ENCODE assay signal across 1 cellular context in the genomic region with DNA sequence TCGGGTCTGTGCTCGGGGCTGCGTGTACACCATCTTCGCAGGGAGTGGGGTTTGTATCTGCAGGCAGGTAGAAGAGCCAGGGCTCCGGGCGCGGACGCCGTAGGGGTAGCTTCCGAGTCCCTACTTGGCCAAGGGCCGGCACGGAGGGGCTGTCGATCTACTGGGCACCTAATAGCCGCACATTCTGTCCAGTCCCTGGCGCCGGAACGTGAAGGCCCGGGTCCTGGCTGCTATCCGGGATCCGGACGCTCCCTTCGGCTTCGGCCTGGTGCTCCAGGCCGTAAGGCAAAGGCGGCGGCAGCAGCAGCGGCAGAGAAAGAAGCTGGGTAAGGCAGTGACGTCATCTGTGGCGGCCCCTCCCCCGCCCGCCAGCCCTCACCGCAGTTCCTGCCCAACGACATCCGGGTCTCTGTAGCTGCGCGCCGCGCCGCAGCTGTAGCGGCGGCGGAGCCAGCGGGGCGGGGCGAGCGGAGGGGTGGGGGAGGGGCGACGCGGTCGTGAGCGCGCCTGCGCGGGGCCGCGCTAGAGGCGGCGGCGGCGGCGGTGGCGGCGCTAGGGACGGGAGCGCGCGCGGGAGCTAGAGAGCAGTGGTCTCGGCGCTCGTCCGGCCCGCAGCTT.
TF ChIP-seq lines count a peak whose summit lies in the region.

A gene (plus strand): TSS at position 525 of the 618 bp plus-strand sequence. CDS start 33,483 bp downstream, outside the sequence.

TF ChIP-seq in GM12878, 131 proteins besides CTCF, POLR2A, EP300 and RAD21 (continued from another document and continues in another):
- TF ChIP-seq, protein P1, sequence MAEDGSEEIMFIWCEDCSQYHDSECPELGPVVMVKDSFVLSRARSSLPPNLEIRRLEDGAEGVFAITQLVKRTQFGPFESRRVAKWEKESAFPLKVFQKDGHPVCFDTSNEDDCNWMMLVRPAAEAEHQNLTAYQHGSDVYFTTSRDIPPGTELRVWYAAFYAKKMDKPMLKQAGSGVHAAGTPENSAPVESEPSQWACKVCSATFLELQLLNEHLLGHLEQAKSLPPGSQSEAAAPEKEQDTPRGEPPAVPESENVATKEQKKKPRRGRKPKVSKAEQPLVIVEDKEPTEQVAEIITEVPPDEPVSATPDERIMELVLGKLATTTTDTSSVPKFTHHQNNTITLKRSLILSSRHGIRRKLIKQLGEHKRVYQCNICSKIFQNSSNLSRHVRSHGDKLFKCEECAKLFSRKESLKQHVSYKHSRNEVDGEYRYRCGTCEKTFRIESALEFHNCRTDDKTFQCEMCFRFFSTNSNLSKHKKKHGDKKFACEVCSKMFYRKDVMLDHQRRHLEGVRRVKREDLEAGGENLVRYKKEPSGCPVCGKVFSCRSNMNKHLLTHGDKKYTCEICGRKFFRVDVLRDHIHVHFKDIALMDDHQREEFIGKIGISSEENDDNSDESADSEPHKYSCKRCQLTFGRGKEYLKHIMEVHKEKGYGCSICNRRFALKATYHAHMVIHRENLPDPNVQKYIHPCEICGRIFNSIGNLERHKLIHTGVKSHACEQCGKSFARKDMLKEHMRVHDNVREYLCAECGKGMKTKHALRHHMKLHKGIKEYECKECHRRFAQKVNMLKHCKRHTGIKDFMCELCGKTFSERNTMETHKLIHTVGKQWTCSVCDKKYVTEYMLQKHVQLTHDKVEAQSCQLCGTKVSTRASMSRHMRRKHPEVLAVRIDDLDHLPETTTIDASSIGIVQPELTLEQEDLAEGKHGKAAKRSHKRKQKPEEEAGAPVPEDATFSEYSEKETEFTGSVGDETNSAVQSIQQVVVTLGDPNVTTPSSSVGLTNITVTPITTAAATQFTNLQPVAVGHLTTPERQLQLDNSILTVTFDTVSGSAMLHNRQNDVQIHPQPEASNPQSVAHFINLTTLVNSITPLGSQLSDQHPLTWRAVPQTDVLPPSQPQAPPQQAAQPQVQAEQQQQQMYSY (CRISPR knock-in tag; IDR thresholded peaks at IDR 0.05): peak; percentile 74; the same call in 1 of the 2 replicates
- TF ChIP-seq TBL1XR1 (IDR thresholded peaks at IDR 0.05; ENCODE audit: low read depth, low read length) (peak; percentile 57; the same call in 1 of the 2 replicates), PAX5 (IDR thresholded peaks at IDR 0.05; ENCODE audit: borderline replicate concordance, low read depth, low read length) (0 out of 2 replicates have a peak, but pooled peaks have one; percentile 18), SREBF1 (IDR thresholded peaks at IDR 0.05; ENCODE audit: low read length) (peak; percentile 25; the same call in 1 of the 2 replicates), ETV6 (conservative IDR thresholded peaks at IDR 0.05 in 1 of 2, IDR thresholded peaks at IDR 0.05 in 1 of 2; ENCODE audit: borderline replicate concordance in 1 of 2, low read depth in 1 of 2) (0 out of 4 replicates have a peak, but pooled peaks of 1 of the 2 experiments have one; percentile 20), BACH1 (IDR thresholded peaks at IDR 0.05; ENCODE audit: borderline replicate concordance) (peak; percentile 82), HCFC1 (IDR thresholded peaks at IDR 0.05; ENCODE audit: low read length) (peak; percentile 33; the same call in 1 of the 2 replicates), MEF2A (IDR thresholded peaks at IDR 0.05; ENCODE audit: insufficient read depth, low read depth, low read length) (0 out of 2 replicates have a peak, but pooled peaks have one; percentile 56), GATAD2B (conservative IDR thresholded peaks at IDR 0.05; ENCODE audit: low read depth) (peak; percentile 41; the same call in 1 of the 2 replicates), TAF1 (IDR thresholded peaks at IDR 0.05; ENCODE audit: borderline replicate concordance, low read depth, low read length) (peak; percentile 58; the same call in 1 of the 2 replicates), NFIC (IDR thresholded peaks at IDR 0.05; ENCODE audit: low read depth, low read length) (no peak), TCF3 (IDR thresholded peaks at IDR 0.05; ENCODE audit: borderline replicate concordance, insufficient read depth, low read depth, low read length) (no peak), NR2F1 (conservative IDR thresholded peaks at IDR 0.05) (no peak; the same call in 1 of the 2 replicates), CBX5 (IDR thresholded peaks at IDR 0.05; ENCODE audit: low read depth) (0 out of 2 replicates have a peak, but pooled peaks have one; percentile 75), CHD1 (IDR thresholded peaks at IDR 0.05; ENCODE audit: low read depth, low read length) (peak; percentile 87; the same call in 1 of the 2 replicates), TARDBP (IDR thresholded peaks at IDR 0.05; ENCODE audit: borderline replicate concordance) (peak; percentile 49; the same call in 1 of the 2 replicates), IKZF2 (IDR thresholded peaks at IDR 0.05) (no peak), FOXM1 (IDR thresholded peaks at IDR 0.05; ENCODE audit: low read depth, low read length) (no peak), SUZ12 (IDR thresholded peaks at IDR 0.05; ENCODE audit: unreplicated experiment) (no peak), ATF7 (IDR thresholded peaks at IDR 0.05; ENCODE audit: low read depth) (peak; percentile 99), TCF12 (IDR thresholded peaks at IDR 0.05; ENCODE audit: low read depth, low read length) (peak; percentile 87), ZNF207 (IDR thresholded peaks at IDR 0.05; ENCODE audit: borderline replicate concordance) (peak; percentile 87), CHD4 (IDR thresholded peaks at IDR 0.05) (no peak), RFX5 (IDR thresholded peaks at IDR 0.05; ENCODE audit: low read depth, low read length) (peak; percentile 61), DPF2 (IDR thresholded peaks at IDR 0.05) (peak; percentile 73; the same call in 1 of the 2 replicates), ZNF217 (IDR thresholded peaks at IDR 0.05) (no peak), CBFB (IDR thresholded peaks at IDR 0.05; ENCODE audit: low read depth) (peak; percentile 75; the same call in 1 of the 2 replicates), EGR1 (IDR thresholded peaks at IDR 0.05; ENCODE audit: borderline replicate concordance in 1 of 2, low read depth in 2 of 2, low read length in 2 of 2) (peak in 1 of 2 experiments; percentile 54; a peak in 1 of 3 replicates)
- TF ChIP-seq, protein P2, sequence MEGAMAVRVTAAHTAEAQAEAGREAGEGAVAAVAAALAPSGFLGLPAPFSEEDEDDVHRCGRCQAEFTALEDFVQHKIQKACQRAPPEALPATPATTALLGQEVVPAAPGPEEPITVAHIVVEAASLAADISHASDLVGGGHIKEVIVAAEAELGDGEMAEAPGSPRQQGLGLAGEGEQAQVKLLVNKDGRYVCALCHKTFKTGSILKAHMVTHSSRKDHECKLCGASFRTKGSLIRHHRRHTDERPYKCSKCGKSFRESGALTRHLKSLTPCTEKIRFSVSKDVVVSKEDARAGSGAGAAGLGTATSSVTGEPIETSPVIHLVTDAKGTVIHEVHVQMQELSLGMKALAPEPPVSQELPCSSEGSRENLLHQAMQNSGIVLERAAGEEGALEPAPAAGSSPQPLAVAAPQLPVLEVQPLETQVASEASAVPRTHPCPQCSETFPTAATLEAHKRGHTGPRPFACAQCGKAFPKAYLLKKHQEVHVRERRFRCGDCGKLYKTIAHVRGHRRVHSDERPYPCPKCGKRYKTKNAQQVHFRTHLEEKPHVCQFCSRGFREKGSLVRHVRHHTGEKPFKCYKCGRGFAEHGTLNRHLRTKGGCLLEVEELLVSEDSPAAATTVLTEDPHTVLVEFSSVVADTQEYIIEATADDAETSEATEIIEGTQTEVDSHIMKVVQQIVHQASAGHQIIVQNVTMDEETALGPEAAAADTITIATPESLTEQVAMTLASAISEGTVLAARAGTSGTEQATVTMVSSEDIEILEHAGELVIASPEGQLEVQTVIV (IDR thresholded peaks at IDR 0.05; ENCODE audit: borderline replicate concordance, partially characterized antibody): peak; percentile 92
- TF ChIP-seq, protein P3, sequence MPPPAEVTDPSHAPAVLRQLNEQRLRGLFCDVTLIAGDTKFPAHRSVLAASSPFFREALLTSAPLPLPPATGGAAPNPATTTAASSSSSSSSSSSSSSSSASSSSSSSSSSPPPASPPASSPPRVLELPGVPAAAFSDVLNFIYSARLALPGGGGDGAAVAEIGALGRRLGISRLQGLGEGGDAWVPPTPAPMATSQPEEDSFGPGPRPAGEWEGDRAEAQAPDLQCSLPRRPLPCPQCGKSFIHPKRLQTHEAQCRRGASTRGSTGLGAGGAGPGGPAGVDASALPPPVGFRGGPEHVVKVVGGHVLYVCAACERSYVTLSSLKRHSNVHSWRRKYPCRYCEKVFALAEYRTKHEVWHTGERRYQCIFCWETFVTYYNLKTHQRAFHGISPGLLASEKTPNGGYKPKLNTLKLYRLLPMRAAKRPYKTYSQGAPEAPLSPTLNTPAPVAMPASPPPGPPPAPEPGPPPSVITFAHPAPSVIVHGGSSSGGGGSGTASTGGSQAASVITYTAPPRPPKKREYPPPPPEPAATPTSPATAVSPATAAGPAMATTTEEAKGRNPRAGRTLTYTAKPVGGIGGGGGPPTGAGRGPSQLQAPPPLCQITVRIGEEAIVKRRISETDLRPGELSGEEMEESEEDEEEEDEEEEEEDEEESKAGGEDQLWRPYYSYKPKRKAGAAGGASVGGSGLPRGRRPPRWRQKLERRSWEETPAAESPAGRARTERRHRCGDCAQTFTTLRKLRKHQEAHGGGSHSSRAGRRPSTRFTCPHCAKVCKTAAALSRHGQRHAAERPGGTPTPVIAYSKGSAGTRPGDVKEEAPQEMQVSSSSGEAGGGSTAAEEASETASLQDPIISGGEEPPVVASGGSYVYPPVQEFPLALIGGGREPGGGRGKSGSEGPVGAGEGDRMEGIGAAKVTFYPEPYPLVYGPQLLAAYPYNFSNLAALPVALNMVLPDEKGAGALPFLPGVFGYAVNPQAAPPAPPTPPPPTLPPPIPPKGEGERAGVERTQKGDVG (CRISPR knock-in tag; IDR thresholded peaks at IDR 0.05): peak; percentile 16; the same call in 1 of the 2 replicates
- TF ChIP-seq, protein P4, sequence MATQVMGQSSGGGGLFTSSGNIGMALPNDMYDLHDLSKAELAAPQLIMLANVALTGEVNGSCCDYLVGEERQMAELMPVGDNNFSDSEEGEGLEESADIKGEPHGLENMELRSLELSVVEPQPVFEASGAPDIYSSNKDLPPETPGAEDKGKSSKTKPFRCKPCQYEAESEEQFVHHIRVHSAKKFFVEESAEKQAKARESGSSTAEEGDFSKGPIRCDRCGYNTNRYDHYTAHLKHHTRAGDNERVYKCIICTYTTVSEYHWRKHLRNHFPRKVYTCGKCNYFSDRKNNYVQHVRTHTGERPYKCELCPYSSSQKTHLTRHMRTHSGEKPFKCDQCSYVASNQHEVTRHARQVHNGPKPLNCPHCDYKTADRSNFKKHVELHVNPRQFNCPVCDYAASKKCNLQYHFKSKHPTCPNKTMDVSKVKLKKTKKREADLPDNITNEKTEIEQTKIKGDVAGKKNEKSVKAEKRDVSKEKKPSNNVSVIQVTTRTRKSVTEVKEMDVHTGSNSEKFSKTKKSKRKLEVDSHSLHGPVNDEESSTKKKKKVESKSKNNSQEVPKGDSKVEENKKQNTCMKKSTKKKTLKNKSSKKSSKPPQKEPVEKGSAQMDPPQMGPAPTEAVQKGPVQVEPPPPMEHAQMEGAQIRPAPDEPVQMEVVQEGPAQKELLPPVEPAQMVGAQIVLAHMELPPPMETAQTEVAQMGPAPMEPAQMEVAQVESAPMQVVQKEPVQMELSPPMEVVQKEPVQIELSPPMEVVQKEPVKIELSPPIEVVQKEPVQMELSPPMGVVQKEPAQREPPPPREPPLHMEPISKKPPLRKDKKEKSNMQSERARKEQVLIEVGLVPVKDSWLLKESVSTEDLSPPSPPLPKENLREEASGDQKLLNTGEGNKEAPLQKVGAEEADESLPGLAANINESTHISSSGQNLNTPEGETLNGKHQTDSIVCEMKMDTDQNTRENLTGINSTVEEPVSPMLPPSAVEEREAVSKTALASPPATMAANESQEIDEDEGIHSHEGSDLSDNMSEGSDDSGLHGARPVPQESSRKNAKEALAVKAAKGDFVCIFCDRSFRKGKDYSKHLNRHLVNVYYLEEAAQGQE (IDR thresholded peaks at IDR 0.05; ENCODE audit: low read depth, low read length): 0 out of 2 replicates have a peak, but pooled peaks have one; percentile 12
- TF ChIP-seq, protein P5, sequence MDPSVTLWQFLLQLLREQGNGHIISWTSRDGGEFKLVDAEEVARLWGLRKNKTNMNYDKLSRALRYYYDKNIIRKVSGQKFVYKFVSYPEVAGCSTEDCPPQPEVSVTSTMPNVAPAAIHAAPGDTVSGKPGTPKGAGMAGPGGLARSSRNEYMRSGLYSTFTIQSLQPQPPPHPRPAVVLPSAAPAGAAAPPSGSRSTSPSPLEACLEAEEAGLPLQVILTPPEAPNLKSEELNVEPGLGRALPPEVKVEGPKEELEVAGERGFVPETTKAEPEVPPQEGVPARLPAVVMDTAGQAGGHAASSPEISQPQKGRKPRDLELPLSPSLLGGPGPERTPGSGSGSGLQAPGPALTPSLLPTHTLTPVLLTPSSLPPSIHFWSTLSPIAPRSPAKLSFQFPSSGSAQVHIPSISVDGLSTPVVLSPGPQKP (IDR thresholded peaks at IDR 0.05; ENCODE audit: low read depth, low read length): no peak
- TF ChIP-seq, protein P6, sequence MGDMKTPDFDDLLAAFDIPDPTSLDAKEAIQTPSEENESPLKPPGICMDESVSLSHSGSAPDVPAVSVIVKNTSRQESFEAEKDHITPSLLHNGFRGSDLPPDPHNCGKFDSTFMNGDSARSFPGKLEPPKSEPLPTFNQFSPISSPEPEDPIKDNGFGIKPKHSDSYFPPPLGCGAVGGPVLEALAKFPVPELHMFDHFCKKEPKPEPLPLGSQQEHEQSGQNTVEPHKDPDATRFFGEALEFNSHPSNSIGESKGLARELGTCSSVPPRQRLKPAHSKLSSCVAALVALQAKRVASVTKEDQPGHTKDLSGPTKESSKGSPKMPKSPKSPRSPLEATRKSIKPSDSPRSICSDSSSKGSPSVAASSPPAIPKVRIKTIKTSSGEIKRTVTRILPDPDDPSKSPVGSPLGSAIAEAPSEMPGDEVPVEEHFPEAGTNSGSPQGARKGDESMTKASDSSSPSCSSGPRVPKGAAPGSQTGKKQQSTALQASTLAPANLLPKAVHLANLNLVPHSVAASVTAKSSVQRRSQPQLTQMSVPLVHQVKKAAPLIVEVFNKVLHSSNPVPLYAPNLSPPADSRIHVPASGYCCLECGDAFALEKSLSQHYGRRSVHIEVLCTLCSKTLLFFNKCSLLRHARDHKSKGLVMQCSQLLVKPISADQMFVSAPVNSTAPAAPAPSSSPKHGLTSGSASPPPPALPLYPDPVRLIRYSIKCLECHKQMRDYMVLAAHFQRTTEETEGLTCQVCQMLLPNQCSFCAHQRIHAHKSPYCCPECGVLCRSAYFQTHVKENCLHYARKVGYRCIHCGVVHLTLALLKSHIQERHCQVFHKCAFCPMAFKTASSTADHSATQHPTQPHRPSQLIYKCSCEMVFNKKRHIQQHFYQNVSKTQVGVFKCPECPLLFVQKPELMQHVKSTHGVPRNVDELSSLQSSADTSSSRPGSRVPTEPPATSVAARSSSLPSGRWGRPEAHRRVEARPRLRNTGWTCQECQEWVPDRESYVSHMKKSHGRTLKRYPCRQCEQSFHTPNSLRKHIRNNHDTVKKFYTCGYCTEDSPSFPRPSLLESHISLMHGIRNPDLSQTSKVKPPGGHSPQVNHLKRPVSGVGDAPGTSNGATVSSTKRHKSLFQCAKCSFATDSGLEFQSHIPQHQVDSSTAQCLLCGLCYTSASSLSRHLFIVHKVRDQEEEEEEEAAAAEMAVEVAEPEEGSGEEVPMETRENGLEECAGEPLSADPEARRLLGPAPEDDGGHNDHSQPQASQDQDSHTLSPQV (IDR thresholded peaks at IDR 0.05): peak; percentile 80; the same call in 1 of the 2 replicates
- TF ChIP-seq, protein P7, sequence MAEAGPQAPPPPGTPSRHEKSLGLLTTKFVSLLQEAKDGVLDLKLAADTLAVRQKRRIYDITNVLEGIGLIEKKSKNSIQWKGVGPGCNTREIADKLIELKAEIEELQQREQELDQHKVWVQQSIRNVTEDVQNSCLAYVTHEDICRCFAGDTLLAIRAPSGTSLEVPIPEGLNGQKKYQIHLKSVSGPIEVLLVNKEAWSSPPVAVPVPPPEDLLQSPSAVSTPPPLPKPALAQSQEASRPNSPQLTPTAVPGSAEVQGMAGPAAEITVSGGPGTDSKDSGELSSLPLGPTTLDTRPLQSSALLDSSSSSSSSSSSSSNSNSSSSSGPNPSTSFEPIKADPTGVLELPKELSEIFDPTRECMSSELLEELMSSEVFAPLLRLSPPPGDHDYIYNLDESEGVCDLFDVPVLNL (IDR thresholded peaks at IDR 0.05; ENCODE audit: low read depth, low read length): no peak; the same call in 1 of the 2 replicates
